ENCODE assay signal across 8 cellular contexts in the genomic region with DNA sequence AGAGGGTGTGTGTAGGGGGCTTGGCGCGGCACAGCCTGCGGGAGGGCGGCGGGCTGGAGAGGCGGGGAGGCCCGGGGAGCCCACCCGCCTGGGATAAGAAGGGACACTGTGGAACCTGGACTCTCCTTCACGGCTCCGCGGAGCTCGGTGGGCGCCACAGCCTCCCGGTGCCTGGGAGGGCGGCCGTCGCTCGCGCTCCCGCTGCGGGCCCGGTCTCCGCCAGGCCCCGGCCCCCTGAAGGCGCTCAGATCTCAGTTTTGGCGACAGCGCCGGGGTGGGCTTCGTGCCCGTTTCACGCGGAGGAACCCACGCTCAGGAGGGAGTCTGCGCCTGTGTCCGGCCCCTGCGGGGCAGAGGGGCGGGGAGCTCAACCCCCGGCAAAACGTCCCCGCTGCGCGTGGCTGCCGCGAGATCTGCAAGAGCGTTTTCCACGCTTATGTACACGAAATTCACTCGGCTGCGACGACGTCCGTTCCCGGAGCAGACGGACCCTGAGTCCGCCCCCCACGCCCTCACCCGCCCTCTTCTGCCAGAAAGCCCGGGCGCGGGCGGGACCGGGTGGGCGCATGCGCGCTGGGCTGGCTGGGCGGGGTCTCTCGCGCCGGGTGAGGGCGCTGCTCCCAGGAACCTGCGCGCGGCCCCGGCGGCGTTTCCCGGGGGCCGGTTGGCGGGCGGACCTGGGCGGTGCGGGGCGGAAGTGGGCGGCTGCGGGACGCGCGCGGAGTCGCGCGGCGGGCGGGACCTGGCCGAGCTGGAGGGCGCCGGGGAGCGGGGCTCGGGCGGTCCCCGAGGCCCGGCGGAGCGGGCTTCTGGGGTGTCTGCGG.
A peak's percentile ranks its signal among the peaks of the same experiment; 100 is the strongest.
DNase-seq lines count a peak whose midpoint lies in the region; ATAC-seq and TF ChIP-seq lines count a peak whose summit lies in the region.

A gene (plus strand): TSS at position 704 of the 824 bp plus-strand sequence.

- in situ Hi-C loops in T47D (cut with HindIII; ENCODE audit: low pct_unique_long_range_greater_than_20kb, low sequenced_read_pairs), result no loop called here

- peak within 1 kb of the TSS; percentile 93 for H3K4me3 ChIP-seq in iPS-20b (ENCODE audit: low read length)
- H3K4me3 ChIP-seq in skin epidermis, result peak within 1 kb of the TSS; percentile 73 to 100 (median 99)

- H3K27ac ChIP-seq in VCaP (peak within 1 kb of the TSS; percentile 91), iPS-20b (ENCODE audit: low read length) (peak within 1 kb of the TSS; percentile 29), skin epidermis (peak within 1 kb of the TSS; percentile 27 to 95 (median 87))

- peak; percentile 100 for DNase-seq in 8988T
- DNase-seq in NCI-H2196 (lab: John Stamatoyannopoulos, UW; ENCODE audit: unreplicated experiment), result peak; percentile 92
- peak; percentile 96 to 100 for DNase-seq in T47D (ENCODE audit: low read depth in 1 of 2, low spot score in 1 of 2)

- peak; percentile 44 for ATAC-seq in GM18858 (IDR thresholded peaks at IDR 0.05; ENCODE audit: unreplicated experiment)
- ATAC-seq in HG03064 (IDR thresholded peaks at IDR 0.05; ENCODE audit: low read depth, unreplicated experiment), result peak; percentile 68

- H3K9me3 ChIP-seq in iPS-20b (ENCODE audit: insufficient read depth, low read depth, low read length), result no peaks in the 10 kb centered on the region

- H3K4me1 ChIP-seq in iPS-20b (ENCODE audit: insufficient read depth, low read length), result peaks cover 3% of the 10 kb centered on the region; the same call in 1 of the 2 replicates

- peak within 1 kb of the TSS; percentile 89 for H3K9ac ChIP-seq in iPS-20b (ENCODE audit: low read depth, low read length)

- peak; percentile 16 for TF ChIP-seq CTCF in VCaP (conservative IDR thresholded peaks at IDR 0.05)

- H3K36me3 ChIP-seq in iPS-20b (ENCODE audit: insufficient read depth, low read depth, low read length), result peaks cover 27% of the 10 kb centered on the region

- peaks cover 11% of the 10 kb centered on the region; the same call in 1 of the 2 replicates for H3K27me3 ChIP-seq in iPS-20b (ENCODE audit: insufficient read depth, low read length)

Comparison
In these comparisons a context has a peak if more than half of its experiments do, and no peak if none do; other contexts are left out.
1. Peak in every context shown above with its lines: DNase-seq, ATAC-seq, H3K4me3 ChIP-seq and H3K27ac ChIP-seq.
2. H3K27ac ChIP-seq: peak in every context shown above with its lines; median percentile 91 in VCaP; 87 in skin epidermis; 29 in iPS-20b.